37 cellular contexts compared by ENCODE assay signal in genomic region chr22:26621663-26622062, GRCh38. TPM values are rescaled to one million over a fixed set of nuclear protein-coding genes. Genes with fewer than 3 reads are reported as not detected.
"Had no signal": no experiment of that assay in that cellular context is flagged by ENCODE, and none has a peak within 500 bp of the region (broad histone marks: within the 10 kb centered on the region; RNA-seq: fewer than 3 reads in every experiment).

Gene CRYBA4, plus strand, starts transcription at chr22:26621963. Its CDS starts 634 bp downstream, at chr22:26622597.

- DNase-seq: activated CD4-positive, alpha-beta T cell treated with anti-CD3 and anti-CD28 coated beads for 48 hours; activated CD4-positive, alpha-beta T cell treated with anti-CD3 and anti-CD28 coated beads, Interleukin-2, amount 50 U/mL, for 1 hour; activated CD4-positive, alpha-beta T cell treated with anti-CD3 and anti-CD28 coated beads, Interleukin-2, amount 50 U/mL, for 48 hours; activated CD8-positive, alpha-beta memory T cell treated with anti-CD3 and anti-CD28 coated beads for 24 hours; activated CD8-positive, alpha-beta T cell treated with anti-CD3 and anti-CD28 coated beads for 36 hours; activated effector memory CD4-positive, alpha-beta T cell treated with Interleukin-2 at 50 U/mL for 16 hours; activated gamma-delta T cell treated with Interleukin-2 at 50 U/mL for 16 hours; activated naive CD4-positive, alpha-beta T cell treated with anti-CD3 and anti-CD28 coated beads, Interleukin-2, amount 50 U/mL, for 16 hours; activated naive CD4-positive, alpha-beta T cell treated with Interleukin-2 at 50 U/mL for 16 hours; activated T-cell treated with anti-CD3 and anti-CD28 coated beads, Interleukin-2, amount 50 U/mL, for 4 hours; amniotic stem cell; anterior cingulate cortex; body of pancreas; caudate nucleus; cortex of kidney; dermis blood vessel endothelial cell; effector CD4-positive, alpha-beta T cell; esophagus squamous epithelium; foreskin melanocyte; heart right ventricle; T-helper 17 cell had no signal

- H3K36me3 ChIP-seq: esophagus squamous epithelium, gastroesophageal sphincter, heart right ventricle had no signal

- H3K4me2 ChIP-seq: hepatocyte had no signal

- H3K27me3 ChIP-seq: body of pancreas, hepatocyte had no signal

- H3K36me3 Mint-ChIP-seq: activated naive CD8-positive, alpha-beta T cell; WTC11 had no signal

- H2AFZ ChIP-seq: hepatocyte had no signal

- H3K4me3 ChIP-seq: body of pancreas, esophagus squamous epithelium, gastroesophageal sphincter, heart right ventricle, hepatocyte had no signal

- H3K27ac ChIP-seq: body of pancreas, epithelial cell of prostate, esophagus squamous epithelium, gastroesophageal sphincter, heart right ventricle, hepatocyte had no signal

- H3K4me3 Mint-ChIP-seq: activated CD8-positive, alpha-beta T cell treated with anti-CD3 and anti-CD28 coated beads for 36 hours; activated naive CD8-positive, alpha-beta T cell; activated T-cell treated with anti-CD3 and anti-CD28 coated beads, Interleukin-2, amount 50 U/mL, for 4 hours; activated T-helper 17 cell treated with anti-CD3 and anti-CD28 coated beads, Interleukin-2, amount 50 U/mL, for 72 hours; T-helper 17 cell; WTC11 had no signal

- H3K27ac Mint-ChIP-seq: activated CD8-positive, alpha-beta T cell treated with anti-CD3 and anti-CD28 coated beads for 36 hours; activated naive CD8-positive, alpha-beta T cell; activated T-helper 17 cell treated with anti-CD3 and anti-CD28 coated beads, Interleukin-2, amount 50 U/mL, for 72 hours; T-helper 17 cell; WTC11 had no signal

- H3K27me3 Mint-ChIP-seq: activated CD8-positive, alpha-beta T cell treated with anti-CD3 and anti-CD28 coated beads for 36 hours; activated naive CD8-positive, alpha-beta T cell; activated T-helper 17 cell treated with anti-CD3 and anti-CD28 coated beads, Interleukin-2, amount 50 U/mL, for 72 hours had no signal

- H3K9me3 ChIP-seq: body of pancreas, esophagus squamous epithelium, gastroesophageal sphincter, heart right ventricle had no signal

- ATAC-seq: activated CD4-positive, CD25-positive, alpha-beta regulatory T cell treated with anti-CD3 and anti-CD28 coated beads, Interleukin-2, amount 50 U/mL, for 24 hours; activated CD8-positive, alpha-beta T cell treated with anti-CD3 and anti-CD28 coated beads for 36 hours; activated T-cell treated with anti-CD3 and anti-CD28 coated beads, Interleukin-2, amount 50 U/mL, for 4 hours; activated T-helper 17 cell treated with anti-CD3 and anti-CD28 coated beads, Interleukin-2, amount 50 U/mL, for 72 hours; body of pancreas; gastroesophageal sphincter; heart right ventricle; T-helper 17 cell; WTC11 had no signal

- H3K4me1 ChIP-seq: body of pancreas, gastroesophageal sphincter had no signal

- H3K79me2 ChIP-seq: hepatocyte had no signal

- H3K9me3 Mint-ChIP-seq: activated CD8-positive, alpha-beta T cell treated with anti-CD3 and anti-CD28 coated beads for 36 hours; activated T-cell treated with anti-CD3 and anti-CD28 coated beads, Interleukin-2, amount 50 U/mL, for 4 hours had no signal

- FAIRE-seq: colon, endometrium, endothelial cell of umbilical vein had no signal

RNA-seq across cellular contexts. Expression of gene CRYBA4, which starts in this region (rescaled TPM):
- total RNA-seq: activated CD8-positive, alpha-beta T cell treated with anti-CD3 and anti-CD28 coated beads for 36 hours; activated T-cell treated with anti-CD3 and anti-CD28 coated beads, Interleukin-2, amount 50 U/mL, for 4 hours; body of pancreas; chondrocyte; dermis blood vessel endothelial cell; endothelial cell of umbilical vein; esophagus squamous epithelium; fibroblast of lung; fibroblast of villous mesenchyme; gastroesophageal sphincter; glomerular endothelial cell; hepatocyte; T-helper 17 cell had no signal
- polyA plus RNA-seq: adipose tissue, endothelial cell of umbilical vein, esophagus, fibroblast of lung, heart right ventricle, hepatocyte had no signal
